ENCODE assay signal across 19 cellular contexts in the genomic region with DNA sequence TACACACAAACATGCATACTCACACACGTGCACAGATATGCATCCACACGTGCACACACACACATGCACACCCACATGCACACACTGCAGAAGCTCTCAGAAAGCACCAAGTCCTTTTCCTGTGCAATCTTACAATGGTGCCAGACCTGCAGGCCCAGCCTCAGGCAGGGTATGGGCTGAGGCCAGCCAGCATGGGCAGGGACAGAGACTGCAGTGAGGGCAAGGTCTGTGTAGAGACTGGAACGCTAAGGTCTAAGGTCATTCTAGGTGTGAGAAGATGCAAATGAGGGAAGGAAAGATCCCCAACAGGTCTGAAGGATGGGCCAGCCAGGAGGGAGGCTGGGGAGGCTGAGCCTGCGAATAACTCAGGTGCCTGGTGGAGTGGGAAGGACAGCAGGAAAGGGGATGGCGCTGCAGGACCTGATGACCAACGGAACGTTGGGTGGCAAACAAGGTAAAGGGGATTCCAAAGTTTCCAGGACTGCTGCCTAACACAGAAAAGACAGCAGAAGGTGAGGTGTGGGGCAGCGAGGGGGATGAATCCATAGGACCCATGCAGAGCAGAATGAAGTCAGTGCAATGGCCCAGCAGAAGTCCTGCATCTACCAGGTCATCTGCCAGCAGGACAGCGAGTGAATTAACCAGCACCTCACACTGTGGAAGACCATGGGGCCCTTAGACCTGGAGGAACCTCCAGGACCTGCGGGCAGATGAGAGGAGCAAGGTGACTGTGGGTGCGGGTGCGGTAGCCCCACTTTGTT.
DNase-seq lines count a peak whose midpoint lies in the region; ATAC-seq, FAIRE-seq and TF ChIP-seq lines count a peak whose summit lies in the region.
"Had no signal": no experiment of that assay in that cellular context is flagged by ENCODE, and none has a peak within 500 bp of the region (broad histone marks: within the 10 kb centered on the region; RNA-seq: fewer than 3 reads in every experiment).

No MANE protein-coding gene starts in this region.

- H3K27me3 ChIP-seq in BLaER1 (no peaks in the 10 kb centered on the region), H7 (ENCODE audit: control insufficient read depth, insufficient read depth, low read length) (no peaks in the 10 kb centered on the region)
- H3K27me3 ChIP-seq in CD4-positive, alpha-beta T cell (ENCODE audit: control insufficient read depth, insufficient read depth, low read length): no peaks in the 10 kb centered on the region
- H3K27me3 ChIP-seq: gastroesophageal sphincter had no signal

- H3K4me2 ChIP-seq in BLaER1: peak overlapping the region; percentile 21; the same call in 1 of the 2 replicates

- peak overlapping the region; percentile 94 for H3K27ac Mint-ChIP-seq in dendritic cell treated with granulocyte-macrophage colony-stimulating factor and Interleukin-4, amounts not matched to agents 40 ng/mL and 50 ng/mL, for 4 days
- H3K27ac Mint-ChIP-seq in memory B cell: peak overlapping the region; percentile 81
- H3K27ac Mint-ChIP-seq in CD4-positive, alpha-beta T cell: no peak overlapping the region
- H3K27ac Mint-ChIP-seq: activated naive CD8-positive, alpha-beta T cell treated with anti-CD3 and anti-CD28 coated beads, Interleukin-2, amount 10 ng/mL, durations not matched to agents 7 days and 5 days had no signal

- TF ChIP-seq POLR2A in GM12892 (IDR thresholded peaks at IDR 0.05; ENCODE audit: low read depth, low read length): no peak

- H3K9ac ChIP-seq in BLaER1: no peak overlapping the region

- no peaks in the 10 kb centered on the region for H3K9me3 ChIP-seq in BLaER1
- no peaks in the 10 kb centered on the region for H3K9me3 ChIP-seq in CD4-positive, alpha-beta T cell (ENCODE audit: control insufficient read depth, low read length)
- H3K9me3 ChIP-seq: gastroesophageal sphincter had no signal

- DNase-seq in H7 (peak; percentile 37), memory B cell (ENCODE audit: low spot score in 2 of 2) (no peak), NCI-H2171 (lab: John Stamatoyannopoulos, UW) (no peak), NCI-H1694 treated with DMSO at 0.1 percent for 48 hours (lab: John Stamatoyannopoulos, UW) (no peak), GM12892 (ENCODE audit: insufficient read length) (no peak)
- no peak for DNase-seq in CD4-positive, alpha-beta T cell
- DNase-seq: activated CD4-positive, alpha-beta T cell treated with anti-CD3 and anti-CD28 coated beads for 4 hours; activated naive CD8-positive, alpha-beta T cell treated with anti-CD3 and anti-CD28 coated beads, Interleukin-2, amount 10 ng/mL, durations not matched to agents 7 days and 5 days; CD4-positive, alpha-beta memory T cell; KG1; midbrain; NCI-H1436 treated with DMSO at 0.1 percent for 48 hours; NCI-H774; SHP77 treated with DMSO at 0.1 percent for 48 hours; stimulated activated CD4-positive, alpha-beta T cell treated with anti-CD3 and anti-CD28 coated beads, Interleukin-15, amount 100 ng/mL, for 24 hours; stimulated activated CD8-positive, alpha-beta memory T cell treated with anti-CD3 and anti-CD28 coated beads, Interleukin-4, amount 100 ng/mL, for 48 hours had no signal

- POLR2A ChIA-PET in CD4-positive, alpha-beta T cell (lab: Charles Lee): no interaction called here

- intact Hi-C loops in dendritic cell treated with granulocyte-macrophage colony-stimulating factor and Interleukin-4, amounts not matched to agents 40 ng/mL and 50 ng/mL, for 4 days (cut with micrococcal nuclease): no loop called here
- intact Hi-C loops in CD4-positive, alpha-beta T cell (cut with DNase I, micrococcal nuclease): no loop called here

- H3K4me1 ChIP-seq in BLaER1: peaks cover 47% of the 10 kb centered on the region

- H4K20me1 ChIP-seq in BLaER1: no peaks in the 10 kb centered on the region

- CTCF ChIA-PET in CD4-positive, alpha-beta T cell (lab: Charles Lee): no interaction called here

- H3K36me3 ChIP-seq in BLaER1: peaks cover 43% of the 10 kb centered on the region
- H3K36me3 ChIP-seq in H7 (replicated peaks; ENCODE audit: control insufficient read depth, insufficient read depth, low read length): peaks cover 2% of the 10 kb centered on the region; the same call in 1 of the 2 replicates

- peaks cover 69% of the 10 kb centered on the region for H3K36me3 Mint-ChIP-seq in dendritic cell treated with granulocyte-macrophage colony-stimulating factor and Interleukin-4, amounts not matched to agents 40 ng/mL and 50 ng/mL, for 4 days (ENCODE audit: low read depth)
- peaks cover 13% of the 10 kb centered on the region for H3K36me3 Mint-ChIP-seq in memory B cell
- peaks cover 21% of the 10 kb centered on the region for H3K36me3 Mint-ChIP-seq in CD4-positive, alpha-beta T cell (ENCODE audit: low read depth)

- H3K4me3 Mint-ChIP-seq in dendritic cell treated with granulocyte-macrophage colony-stimulating factor and Interleukin-4, amounts not matched to agents 40 ng/mL and 50 ng/mL, for 4 days: peak overlapping the region; percentile 37
- H3K4me3 Mint-ChIP-seq in memory B cell: no peak overlapping the region
- no peak overlapping the region for H3K4me3 Mint-ChIP-seq in CD4-positive, alpha-beta T cell
- H3K4me3 Mint-ChIP-seq: activated naive CD8-positive, alpha-beta T cell treated with anti-CD3 and anti-CD28 coated beads, Interleukin-2, amount 10 ng/mL, durations not matched to agents 7 days and 5 days; CD4-positive, alpha-beta memory T cell had no signal

- H3K27me3 Mint-ChIP-seq in dendritic cell treated with granulocyte-macrophage colony-stimulating factor and Interleukin-4, amounts not matched to agents 40 ng/mL and 50 ng/mL, for 4 days: no peaks in the 10 kb centered on the region
- no peaks in the 10 kb centered on the region for H3K27me3 Mint-ChIP-seq in memory B cell
- no peaks in the 10 kb centered on the region for H3K27me3 Mint-ChIP-seq in CD4-positive, alpha-beta T cell
- H3K27me3 Mint-ChIP-seq: activated naive CD8-positive, alpha-beta T cell treated with anti-CD3 and anti-CD28 coated beads, Interleukin-2, amount 10 ng/mL, durations not matched to agents 7 days and 5 days; CD4-positive, alpha-beta memory T cell had no signal

- peaks cover 93% of the 10 kb centered on the region for H3K4me1 Mint-ChIP-seq in dendritic cell treated with granulocyte-macrophage colony-stimulating factor and Interleukin-4, amounts not matched to agents 40 ng/mL and 50 ng/mL, for 4 days (ENCODE audit: low read depth)
- H3K4me1 Mint-ChIP-seq in memory B cell: peaks cover 27% of the 10 kb centered on the region
- H3K4me1 Mint-ChIP-seq in CD4-positive, alpha-beta T cell (ENCODE audit: low read depth): peaks cover 15% of the 10 kb centered on the region

- H3K27ac ChIP-seq in BLaER1: no peak overlapping the region; the same call in 1 of the 2 replicates
- H3K27ac ChIP-seq in CD4-positive, alpha-beta T cell (ENCODE audit: low read depth, low read length): no peak overlapping the region
- H3K27ac ChIP-seq: gastroesophageal sphincter had no signal

- no peak for ATAC-seq in memory B cell (ENCODE audit: low read depth)
- no peak for ATAC-seq in CD4-positive, alpha-beta T cell (ENCODE audit: poor library complexity)

- TF ChIP-seq CTCF in CD4-positive, alpha-beta T cell (IDR thresholded peaks at IDR 0.05): no peak

- H3K9me3 Mint-ChIP-seq in dendritic cell treated with granulocyte-macrophage colony-stimulating factor and Interleukin-4, amounts not matched to agents 40 ng/mL and 50 ng/mL, for 4 days: no peaks in the 10 kb centered on the region
- H3K9me3 Mint-ChIP-seq in memory B cell: no peaks in the 10 kb centered on the region
- no peaks in the 10 kb centered on the region for H3K9me3 Mint-ChIP-seq in CD4-positive, alpha-beta T cell
- H3K9me3 Mint-ChIP-seq: activated naive CD8-positive, alpha-beta T cell treated with anti-CD3 and anti-CD28 coated beads, Interleukin-2, amount 10 ng/mL, durations not matched to agents 7 days and 5 days; CD4-positive, alpha-beta memory T cell had no signal

- no peak for FAIRE-seq in GM12892 (lab: Jason Lieb, UNC)

- no peak overlapping the region for H3K4me3 ChIP-seq in BLaER1
- H3K4me3 ChIP-seq in H7 (ENCODE audit: insufficient read depth, low read depth, low read length): no peak overlapping the region
- H3K4me3 ChIP-seq: gastroesophageal sphincter had no signal
